In genomic region chr19:45523642-45524256, GRCh38 we compare ENCODE assay signal across 8 cellular contexts. TPM values are rescaled to one million over a fixed set of nuclear protein-coding genes. Genes with fewer than 3 reads are reported as not detected.
DNase-seq lines count a peak whose midpoint lies in the region; ATAC-seq and TF ChIP-seq lines count a peak whose summit lies in the region.

No MANE protein-coding gene starts in this region.

- H3K36me3 ChIP-seq in PC-3 (ENCODE audit: low read depth, low read length) (peaks cover 19% of the 10 kb centered on the region), mucosa of rectum (ENCODE audit: control insufficient read depth in 2 of 2, insufficient read depth in 2 of 2, low read length in 2 of 2) (peaks cover 39 to 42% of the 10 kb centered on the region in 2 donors)

- POLR2A ChIA-PET in PC-3 (lab: Charles Lee; ENCODE audit: unreplicated experiment), result no interaction called here

- no peaks in the 10 kb centered on the region for H3K79me2 ChIP-seq in PC-3 (ENCODE audit: low read length)

- peaks cover 12% of the 10 kb centered on the region for H3F3A ChIP-seq in PC-3 (ENCODE audit: low read length, unreplicated experiment)

- intact Hi-C loops in PC-3 (cut with micrococcal nuclease), result loop anchor here (2.0 kb wide), 1 partner anchor 47 kb away; no protein-coding TSS in a partner anchor

- no TSS peak for BruUV-seq in PC-3 (replicated peaks; lab: Mats Ljungman, UMichigan)

- no peak overlapping the region for H2AFZ ChIP-seq in PC-3 (ENCODE audit: low read length)

- H3K9me3 ChIP-seq in PC-3 (ENCODE audit: low read length) (no peaks in the 10 kb centered on the region), mucosa of rectum (ENCODE audit: control insufficient read depth in 2 of 2, low read length in 2 of 2) (no peaks in the 10 kb centered on the region)

- no peak overlapping the region for H3K27ac ChIP-seq in PC-3 (ENCODE audit: low read length)
- H3K27ac ChIP-seq in epithelial cell of prostate, result peak overlapping the region; percentile 7
- peak overlapping the region; percentile 19 to 57 for H3K27ac ChIP-seq in mucosa of rectum (ENCODE audit: low read depth in 2 of 2, low read length in 2 of 2)

- ATAC-seq in GM21515 (IDR thresholded peaks at IDR 0.05; ENCODE audit: unreplicated experiment) (peak; percentile 64), PC-3 (peak; percentile 46)

- H3K27me3 ChIP-seq in PC-3 (ENCODE audit: low read length), result no peaks in the 10 kb centered on the region
- no peaks in the 10 kb centered on the region for H3K27me3 ChIP-seq in mucosa of rectum (ENCODE audit: control insufficient read depth in 2 of 2, insufficient read depth in 2 of 2, low read length in 2 of 2)

- no peak overlapping the region for H3K4me3 ChIP-seq in PC-3 (ENCODE audit: low read length)
- no peak overlapping the region for H3K4me3 ChIP-seq in mucosa of rectum (ENCODE audit: low read length in 2 of 2)

- TF ChIP-seq CTCF in PC-3 (conservative IDR thresholded peaks at IDR 0.05; ENCODE audit: low read depth, low read length), result peak; percentile 82

- H3K9ac ChIP-seq in PC-3 (ENCODE audit: low read length) (no peak overlapping the region), mucosa of rectum (ENCODE audit: low read depth in 1 of 2, low read length in 2 of 2) (no peak overlapping the region)

- DNase-seq in COR-L47 (lab: John Stamatoyannopoulos, UW) (peak; percentile 74), Kasumi-1 (lab: John Stamatoyannopoulos, UW) (peak; percentile 88 to 90), PC-3 (peak; percentile 83), activated T-cell treated with anti-CD3 and anti-CD28 coated beads for 1 hour (ENCODE audit: low read depth) (peak; percentile 49), epithelial cell of prostate (ENCODE audit: low read depth, low spot score) (no peak)
- peak; percentile 51 to 86 (median 70) for DNase-seq in stimulated activated naive CD4-positive, alpha-beta T cell (lab: John Stamatoyannopoulos, UW)

- CTCF ChIA-PET in PC-3 (lab: Charles Lee), result interaction anchor here (0.6 kb wide), 1 partner anchor 34 kb away, joined by 4 read pairs; no protein-coding TSS in a partner anchor

- H3K4me1 ChIP-seq in PC-3 (ENCODE audit: insufficient read depth, low read length), result peaks cover 9% of the 10 kb centered on the region
- peaks cover 14 to 32% of the 10 kb centered on the region in 2 donors for H3K4me1 ChIP-seq in mucosa of rectum (ENCODE audit: control insufficient read depth in 2 of 2, insufficient read depth in 2 of 2, low read length in 2 of 2)

- no peak overlapping the region for H3K4me2 ChIP-seq in PC-3 (ENCODE audit: low read length)

- H3K9me2 ChIP-seq in PC-3 (replicated peaks; ENCODE audit: low read length), result no peaks in the 10 kb centered on the region

- no peaks in the 10 kb centered on the region for H4K20me1 ChIP-seq in PC-3 (ENCODE audit: low read length)

RNA-seq across cellular contexts. Expression of gene VASP, which starts 16.5 kb away (rescaled TPM):
- total RNA-seq in PC-3 (2014; rRNA removed), result 120 and 158 TPM in 2 replicates

RNA-seq across cellular contexts. Expression of gene PPM1N, which starts 25.5 kb away (rescaled TPM):
- 2.5 and 4.7 TPM in 2 replicates for total RNA-seq in PC-3 (2014; rRNA removed)

RNA-seq across cellular contexts. Expression of gene RTN2, which starts 26.9 kb away (rescaled TPM):
- 9.5 and 12.9 TPM in 2 replicates for total RNA-seq in PC-3 (2014; rRNA removed)

RNA-seq across cellular contexts. Expression of gene FOSB, which starts 56.0 kb away (rescaled TPM):
- 35.8 and 60.5 TPM in 2 replicates for total RNA-seq in PC-3 (2014; rRNA removed)
